In the genomic region with DNA sequence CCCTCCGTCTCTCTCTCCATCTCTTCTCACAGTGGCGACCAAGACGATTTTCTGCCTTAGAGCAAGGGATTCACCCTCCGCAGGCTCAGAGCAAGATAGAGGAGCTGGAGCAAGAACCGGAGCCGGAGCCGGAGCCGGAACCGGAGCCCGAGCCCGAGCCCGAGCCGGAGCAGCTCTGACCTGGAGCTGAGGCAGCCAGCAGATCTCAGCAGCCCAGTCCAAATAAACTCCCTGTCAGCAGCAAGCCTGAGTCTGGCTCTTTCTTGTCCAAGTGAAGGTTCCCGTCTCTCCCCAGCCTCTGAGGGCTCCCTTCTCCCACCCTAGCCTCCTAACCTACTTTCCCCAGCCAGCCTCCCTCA, we compare ENCODE assay signal across 9 cellular contexts. TPM values are rescaled to one million over a fixed set of nuclear protein-coding genes. Genes with fewer than 3 reads are reported as not detected.
A peak's percentile ranks its signal among the peaks of the same experiment; 100 is the strongest.
DNase-seq lines count a peak whose midpoint lies in the region; TF ChIP-seq lines count a peak whose summit lies in the region.
"Had no signal": no experiment of that assay in that cellular context is flagged by ENCODE, and none has a peak within 500 bp of the region (broad histone marks: within the 10 kb centered on the region; RNA-seq: fewer than 3 reads in every experiment).

No MANE protein-coding gene starts in this region.

- H3K4me3 ChIP-seq in adrenal gland (peak overlapping the region in 2 of 4 donors; percentile 4 to 44), iPS-20b (ENCODE audit: low read length) (peak overlapping the region; percentile 76)

- DNase-seq in activated naive CD4-positive, alpha-beta T cell treated with anti-CD3 and anti-CD28 coated beads, Interleukin-2, amount 10 ng/mL, durations not matched to agents 7 days and 5 days = no peak
- DNase-seq in activated naive CD4-positive, alpha-beta T cell (lab: John Stamatoyannopoulos, UW) = no peak
- DNase-seq in adrenal gland (peak; percentile 53 to 74 (median 66)), substantia nigra (lab: John Stamatoyannopoulos, UW) (peak in 16 of 49 donors; percentile 12 to 63 (median 20)), NCI-H2029 treated with DMSO at 0.1 percent for 48 hours (lab: John Stamatoyannopoulos, UW) (no peak), COR-L47 (lab: John Stamatoyannopoulos, UW) (no peak), NCI-H345 (lab: John Stamatoyannopoulos, UW) (no peak)

- H3K4me1 Mint-ChIP-seq in activated naive CD4-positive, alpha-beta T cell treated with anti-CD3 and anti-CD28 coated beads, Interleukin-2, amount 10 ng/mL, durations not matched to agents 7 days and 5 days = peaks cover 67% of the 10 kb centered on the region

- intact Hi-C loops in adrenal gland (cut with DNase I) = loop anchor here in 1 of 2 donors (5.0 kb wide), 1 partner anchor 41 kb away; no protein-coding TSS in a partner anchor

- H3K4me1 ChIP-seq in adrenal gland (replicated peaks in 1 of 2) (peaks cover 7 to 13% of the 10 kb centered on the region in 2 donors), iPS-20b (ENCODE audit: insufficient read depth, low read length) (peaks cover 4% of the 10 kb centered on the region; the same call in 1 of the 2 replicates)

- CTCF ChIA-PET in activated naive CD4-positive, alpha-beta T cell treated with anti-CD3 and anti-CD28 coated beads, Interleukin-2, amount 10 ng/mL, durations not matched to agents 7 days and 5 days (lab: Charles Lee) = interaction anchor here (0.7 to 9.6 kb wide), 10 partner anchors 9 to 157 kb away, joined by 3 to 63 read pairs (median 9); a partner anchor contains a TSS

- H3K4me3 Mint-ChIP-seq in activated naive CD4-positive, alpha-beta T cell treated with anti-CD3 and anti-CD28 coated beads, Interleukin-2, amount 10 ng/mL, durations not matched to agents 7 days and 5 days = peak overlapping the region; percentile 75

- peak overlapping the region in 4 of 5 donors; percentile 3 to 84 (median 48) for H3K27ac ChIP-seq in adrenal gland
- H3K27ac ChIP-seq in iPS-20b (ENCODE audit: low read length) = no peak overlapping the region
- H3K27ac ChIP-seq in substantia nigra (ENCODE audit: low read depth, low read length, poor library complexity, severe bottlenecking) = peak overlapping the region; percentile 68

- no peaks in the 10 kb centered on the region for H3K9me3 Mint-ChIP-seq in activated naive CD4-positive, alpha-beta T cell treated with anti-CD3 and anti-CD28 coated beads, Interleukin-2, amount 10 ng/mL, durations not matched to agents 7 days and 5 days

- no peaks in the 10 kb centered on the region for H3K27me3 ChIP-seq in adrenal gland
- H3K27me3 ChIP-seq in iPS-20b (ENCODE audit: insufficient read depth, low read length) = peaks cover 43% of the 10 kb centered on the region

- 17 to 27% (median 22%) methylated on average over 5 to 14 of the region's 14 CpGs for WGBS in adrenal gland, 4 donors

- TF ChIP-seq CTCF in adrenal gland (IDR thresholded peaks at IDR 0.05) = no peak

- H3K36me3 ChIP-seq in adrenal gland (replicated peaks in 1 of 2) (no peaks in the 10 kb centered on the region), iPS-20b (ENCODE audit: insufficient read depth, low read depth, low read length) (no peaks in the 10 kb centered on the region)

- TF ChIP-seq POLR2A in adrenal gland (IDR thresholded peaks at IDR 0.05) = no peak

- peak overlapping the region; percentile 76; the same call in 1 of the 2 replicates for H3K9ac ChIP-seq in iPS-20b (ENCODE audit: low read depth, low read length)

- peaks cover 57% of the 10 kb centered on the region for H3K27me3 Mint-ChIP-seq in activated naive CD4-positive, alpha-beta T cell treated with anti-CD3 and anti-CD28 coated beads, Interleukin-2, amount 10 ng/mL, durations not matched to agents 7 days and 5 days

- no peaks in the 10 kb centered on the region for H3K36me3 Mint-ChIP-seq in activated naive CD4-positive, alpha-beta T cell treated with anti-CD3 and anti-CD28 coated beads, Interleukin-2, amount 10 ng/mL, durations not matched to agents 7 days and 5 days

- H3K9me3 ChIP-seq in adrenal gland (replicated peaks in 1 of 3) (no peaks in the 10 kb centered on the region), iPS-20b (ENCODE audit: insufficient read depth, low read depth, low read length) (no peaks in the 10 kb centered on the region)

- no peak overlapping the region for H3K27ac Mint-ChIP-seq in activated naive CD4-positive, alpha-beta T cell treated with anti-CD3 and anti-CD28 coated beads, Interleukin-2, amount 10 ng/mL, durations not matched to agents 7 days and 5 days

RNA-seq across cellular contexts. Expression of a gene that starts 5.9 kb away (rescaled TPM):
- total RNA-seq in adrenal gland = under 1 TPM in 6 of 8 donors, not detected in 2; 0.21 to 0.96 (median 0.71) TPM
- 1 to 10 TPM in 2 of 3 donors, under 1 TPM in 1; 0.29 to 4.3 (median 2.3) TPM for polyA plus RNA-seq in adrenal gland

RNA-seq across cellular contexts. Expression of a gene that starts 11.1 kb away (rescaled TPM):
- 10 to 100 TPM; 18.4 to 52.8 (median 30.9) TPM for total RNA-seq in adrenal gland
- 10 to 100 TPM in 1 of 3 donors, 1 to 10 TPM in 2; 8.1 to 12.9 (median 9.1) TPM for polyA plus RNA-seq in adrenal gland
- total RNA-seq: dermis microvascular lymphatic vessel endothelial cell had no signal

RNA-seq across cellular contexts. Expression of a gene that starts 12.0 kb away (rescaled TPM):
- 100 to 1,000 TPM in 6 of 8 donors, 10 to 100 TPM in 2; 72.4 to 269 (median 147) TPM for total RNA-seq in adrenal gland
- 1,000 to 10,000 TPM in 1 of 3 donors, 100 to 1,000 TPM in 2; 134 to 1,405 (median 631) TPM for polyA plus RNA-seq in adrenal gland

RNA-seq across cellular contexts. Expression of a gene that starts 25.2 kb away (rescaled TPM):
- total RNA-seq in adrenal gland = 100 to 1,000 TPM; 135 to 334 (median 233) TPM
- 100 to 1,000 TPM; 181 to 248 (median 233) TPM for polyA plus RNA-seq in adrenal gland

RNA-seq across cellular contexts. Expression of a gene that starts 43.4 kb away (rescaled TPM):
- total RNA-seq in adrenal gland = 10 to 100 TPM in 1 of 8 donors, 1 to 10 TPM in 7; 1.1 to 11.9 (median 4.4) TPM
- 10 to 100 TPM in 2 of 3 donors, 1 to 10 TPM in 1; 5.3 to 42.6 (median 13.7) TPM for polyA plus RNA-seq in adrenal gland

Comparison
In these comparisons a context has a peak if more than half of its experiments do, and no peak if none do; other contexts are left out.
1. DNase-seq: peak in adrenal gland (7 of 7); none in activated naive CD4-positive, alpha-beta T cell treated with anti-CD3 and anti-CD28 coated beads, Interleukin-2, amount 10 ng/mL, durations not matched to agents 7 days and 5 days (single experiment), activated naive CD4-positive, alpha-beta T cell (0 of 4), NCI-H2029 treated with DMSO at 0.1 percent for 48 hours (single experiment), COR-L47 (single experiment) and NCI-H345 (single experiment).